9 cellular contexts compared by ENCODE assay signal in the genomic region with DNA sequence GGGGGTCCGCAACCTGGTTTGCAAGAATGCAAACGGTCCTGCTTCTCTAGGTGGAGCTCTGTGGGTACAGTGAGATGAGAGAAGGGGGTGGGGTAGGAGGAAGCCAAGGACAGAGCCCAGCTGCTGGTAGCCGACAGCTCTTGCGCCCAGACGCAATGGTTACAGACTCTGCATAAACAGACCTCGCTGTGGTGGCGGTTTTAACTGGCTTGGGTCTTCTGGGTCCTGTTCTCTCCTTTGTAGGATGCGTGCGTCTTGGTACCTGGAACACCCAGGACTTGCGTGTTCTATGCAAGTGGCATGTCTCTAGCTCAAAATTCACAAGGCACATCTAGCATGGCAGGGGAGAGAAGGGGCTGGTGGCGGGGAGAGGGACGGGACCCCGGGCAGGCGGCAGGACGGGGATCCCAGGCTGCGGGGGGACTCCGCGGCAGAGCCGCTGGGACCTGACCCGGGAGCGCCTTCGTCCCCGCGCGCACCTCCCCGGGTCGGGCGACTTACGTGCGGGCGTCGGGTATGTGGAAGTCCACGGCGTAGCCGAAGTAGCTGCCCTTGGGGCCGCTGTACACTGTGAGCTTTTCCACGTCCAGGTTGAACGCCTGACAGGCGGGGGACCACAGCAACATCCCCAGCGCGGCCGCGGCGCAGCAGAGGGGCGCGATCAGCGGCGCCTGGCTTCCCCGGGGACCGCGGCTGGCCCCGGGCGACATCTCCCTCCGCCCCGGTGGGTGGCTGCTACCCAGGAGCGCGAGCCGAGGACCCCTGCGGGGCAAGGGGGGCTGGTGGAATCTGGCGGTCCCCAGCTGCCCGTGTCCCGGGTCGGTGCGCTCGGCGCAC. TPM values are rescaled to one million over a fixed set of nuclear protein-coding genes. Genes with fewer than 3 reads are reported as not detected.
DNase-seq lines count a peak whose midpoint lies in the region; ATAC-seq, FAIRE-seq and TF ChIP-seq lines count a peak whose summit lies in the region.
"Had no signal": no experiment of that assay in that cellular context is flagged by ENCODE, and none has a peak within 500 bp of the region (broad histone marks: within the 10 kb centered on the region; RNA-seq: fewer than 3 reads in every experiment).

No MANE protein-coding gene starts in this region.

- H3K4me3 Mint-ChIP-seq in IgD-negative memory B cell = peak overlapping the region in 3 of 4 donors; percentile 27 to 68 (median 47)

- H3K4me1 ChIP-seq in HepG2 (ENCODE audit: insufficient read depth, low read length) (no peaks in the 10 kb centered on the region), suprapubic skin (peaks cover 13% of the 10 kb centered on the region)

- H3K36me3 ChIP-seq in HepG2 (replicated peaks in 1 of 2; ENCODE audit: control insufficient read depth in 1 of 2, insufficient read depth in 2 of 2, low read length in 2 of 2) = no peaks in the 10 kb centered on the region
- no peaks in the 10 kb centered on the region for H3K36me3 ChIP-seq in suprapubic skin

- H3K79me2 ChIP-seq in HepG2 (ENCODE audit: insufficient read depth, low read length) = no peaks in the 10 kb centered on the region

- H3K9me3 ChIP-seq in HepG2 (ENCODE audit: low read length) (no peaks in the 10 kb centered on the region), suprapubic skin (no peaks in the 10 kb centered on the region)

- ATAC-seq in HepG2 (peak; percentile 51), GM21367 (IDR thresholded peaks at IDR 0.05; ENCODE audit: unreplicated experiment) (no peak), HG03097 (IDR thresholded peaks at IDR 0.05; ENCODE audit: low FRiP score, unreplicated experiment) (no peak)

- no peaks in the 10 kb centered on the region for H4K20me1 ChIP-seq in HepG2 (ENCODE audit: insufficient read depth, low read length)

- no peak overlapping the region for H3K4me2 ChIP-seq in HepG2 (ENCODE audit: low read depth, low read length)

- H3K4me3 ChIP-seq in HepG2 (replicated peaks in 1 of 3; ENCODE audit: insufficient read depth in 1 of 3, low read depth in 2 of 3, low read length in 3 of 3) (no peak overlapping the region), suprapubic skin (peak overlapping the region; percentile 45)

- in situ Hi-C loops in HepG2 (cut with HindIII; ENCODE audit: extremely low pct_ligation_motif_present, low pct_unique_long_range_greater_than_20kb) = no loop called here

- H3K4me1 Mint-ChIP-seq in IgD-negative memory B cell = peaks cover 0 to 6% (median 0%) of the 10 kb centered on the region in 3 donors

- 27% methylated on average over 6 of the region's 66 CpGs for WGBS in HepG2 (ENCODE audit: low lambda C conversion rate)
- 2% methylated on average over 8 of the region's 66 CpGs for WGBS in suprapubic skin

- FAIRE-seq in HepG2 (lab: Jason Lieb, UNC) = no peak

- peaks cover 2 to 42% of the 10 kb centered on the region in 2 experiments; a peak in 3 of 5 replicates for H3K27me3 ChIP-seq in HepG2 (ENCODE audit: control insufficient read depth in 1 of 2, insufficient read depth in 2 of 2, low read length in 2 of 2)
- H3K27me3 ChIP-seq in suprapubic skin = peaks cover 33% of the 10 kb centered on the region

- DNase-seq in dedifferentiated amniotic fluid mesenchymal stem cell (ENCODE audit: extremely low spot score) (peak; percentile 43), HepG2 (ENCODE audit: low spot score) (no peak), suprapubic skin (ENCODE audit: low spot score in 2 of 2) (no peak), kidney tubule cell (ENCODE audit: low spot score) (no peak), GM03348 (ENCODE audit: low spot score) (no peak)
- DNase-seq: effector CD4-positive, alpha-beta T cell had no signal

- H2AFZ ChIP-seq in HepG2 (ENCODE audit: low read length) = no peak overlapping the region

- H3K9me3 Mint-ChIP-seq in IgD-negative memory B cell = no peaks in the 10 kb centered on the region

- peak overlapping the region in 1 of 3 donors; percentile 50 for H3K27ac Mint-ChIP-seq in IgD-negative memory B cell

- peaks cover 24% of the 10 kb centered on the region for H3K27me3 Mint-ChIP-seq in IgD-negative memory B cell

- no TSS peak for BruUV-seq in HepG2 (replicated peaks; lab: Mats Ljungman, UMichigan)

- TF ChIP-seq CTCF in HepG2 (CRISPR knock-in tag; IDR thresholded peaks at IDR 0.05) = no peak
- TF ChIP-seq CTCF in suprapubic skin (IDR thresholded peaks at IDR 0.05) = no peak

- no peak for TF ChIP-seq EP300 in HepG2 (IDR thresholded peaks at IDR 0.05; ENCODE audit: low read depth in 2 of 2, low read length in 2 of 2)
- TF ChIP-seq EP300 in HepG2 (CRISPR knock-in tag; IDR thresholded peaks at IDR 0.05; ENCODE audit: borderline replicate concordance) = no peak
- no peak for TF ChIP-seq EP300 in suprapubic skin (IDR thresholded peaks at IDR 0.05)

- CTCF ChIA-PET in HepG2 (lab: Yijun Ruan, JAX; ENCODE audit: low intra/inter-chr PET ratio, low total read pairs) = no interaction called here

- no peak overlapping the region for H3K9ac ChIP-seq in HepG2 (ENCODE audit: insufficient read depth, low read depth, low read length)

- no peaks in the 10 kb centered on the region for H3K36me3 Mint-ChIP-seq in IgD-negative memory B cell

- TF ChIP-seq POLR2A in HepG2 (IDR thresholded peaks at IDR 0.05; ENCODE audit: insufficient read depth in 1 of 2, low read depth in 2 of 2, low read length in 2 of 2) (no peak), suprapubic skin (IDR thresholded peaks at IDR 0.05) (no peak)

- POLR2A ChIA-PET in HepG2 (lab: Yijun Ruan, JAX) = no interaction called here

- H3K27ac ChIP-seq in HepG2 (ENCODE audit: extremely low read length, insufficient read depth, low read length) (no peak overlapping the region), suprapubic skin (no peak overlapping the region)

- intact Hi-C loops in HepG2 (cut with micrococcal nuclease; ENCODE audit: unreplicated experiment) = no loop called here

- TF ChIP-seq RAD21 in HepG2 (CRISPR knock-in tag; IDR thresholded peaks at IDR 0.05) = no peak

TF ChIP-seq in HepG2, 621 proteins besides CTCF, POLR2A, EP300 and RAD21 (continues in another document):
- no peak for TF ChIP-seq ARNT2 (CRISPR knock-in tag; IDR thresholded peaks at IDR 0.05; ENCODE audit: low read depth)
- no peak for TF ChIP-seq ZNF232 (CRISPR knock-in tag; IDR thresholded peaks at IDR 0.05; ENCODE audit: borderline replicate concordance)
- no peak for TF ChIP-seq ZNF446 (CRISPR knock-in tag; IDR thresholded peaks at IDR 0.05)
- TF ChIP-seq ATM (IDR thresholded peaks at IDR 0.05; ENCODE audit: borderline replicate concordance) = no peak
- TF ChIP-seq ZIK1 (CRISPR knock-in tag; IDR thresholded peaks at IDR 0.05; ENCODE audit: borderline replicate concordance, low read depth) = no peak
- no peak for TF ChIP-seq CENPT (CRISPR knock-in tag; IDR thresholded peaks at IDR 0.05; ENCODE audit: low read depth)
- no peak for TF ChIP-seq MTA1 (CRISPR knock-in tag; IDR thresholded peaks at IDR 0.05; ENCODE audit: borderline replicate concordance)
- no peak for TF ChIP-seq NFATC3 (CRISPR knock-in tag; IDR thresholded peaks at IDR 0.05)
- TF ChIP-seq ZNF788 (CRISPR knock-in tag; IDR thresholded peaks at IDR 0.05; ENCODE audit: borderline replicate concordance) = no peak
- TF ChIP-seq PCBP1 (IDR thresholded peaks at IDR 0.05; ENCODE audit: borderline replicate concordance, low read depth, low read length) = no peak
- TF ChIP-seq, protein P1, sequence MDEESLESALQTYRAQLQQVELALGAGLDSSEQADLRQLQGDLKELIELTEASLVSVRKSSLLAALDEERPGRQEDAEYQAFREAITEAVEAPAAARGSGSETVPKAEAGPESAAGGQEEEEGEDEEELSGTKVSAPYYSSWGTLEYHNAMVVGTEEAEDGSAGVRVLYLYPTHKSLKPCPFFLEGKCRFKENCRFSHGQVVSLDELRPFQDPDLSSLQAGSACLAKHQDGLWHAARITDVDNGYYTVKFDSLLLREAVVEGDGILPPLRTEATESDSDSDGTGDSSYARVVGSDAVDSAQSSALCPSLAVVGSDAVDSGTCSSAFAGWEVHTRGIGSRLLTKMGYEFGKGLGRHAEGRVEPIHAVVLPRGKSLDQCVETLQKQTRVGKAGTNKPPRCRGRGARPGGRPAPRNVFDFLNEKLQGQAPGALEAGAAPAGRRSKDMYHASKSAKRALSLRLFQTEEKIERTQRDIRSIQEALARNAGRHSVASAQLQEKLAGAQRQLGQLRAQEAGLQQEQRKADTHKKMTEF (CRISPR knock-in tag; IDR thresholded peaks at IDR 0.05) = no peak
- TF ChIP-seq, protein P2, sequence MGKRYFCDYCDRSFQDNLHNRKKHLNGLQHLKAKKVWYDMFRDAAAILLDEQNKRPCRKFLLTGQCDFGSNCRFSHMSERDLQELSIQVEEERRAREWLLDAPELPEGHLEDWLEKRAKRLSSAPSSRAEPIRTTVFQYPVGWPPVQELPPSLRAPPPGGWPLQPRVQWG (CRISPR knock-in tag; IDR thresholded peaks at IDR 0.05; ENCODE audit: borderline replicate concordance, low read depth) = no peak
- TF ChIP-seq NFE2L2 (IDR thresholded peaks at IDR 0.05; ENCODE audit: low read length) = no peak
- TF ChIP-seq DNMT1 (CRISPR knock-in tag; IDR thresholded peaks at IDR 0.05) = no peak
- no peak for TF ChIP-seq ZNF619 (CRISPR knock-in tag; IDR thresholded peaks at IDR 0.05)

RNA-seq across cellular contexts. Expression of a gene that starts 0.4 kb away (rescaled TPM):
- polyA plus RNA-seq in IgD-negative memory B cell (not detected), HepG2 (2011; rRNA removed) (not detected in 2 replicates)
- total RNA-seq in HepG2 (2016; rRNA removed; fragmentation: Illumina TruSeq; extraction: Trizol) (not detected in 2 replicates), suprapubic skin (1 to 10 TPM; 1.9 to 4.7 (median 2.5) TPM)
- not detected in 2 replicates for total RNA-seq in HepG2 (2016; cell fraction: cytosol; rRNA removed; fragmentation: Illumina TruSeq; extraction: Trizol; ENCODE audit: low read depth)
- total RNA-seq in HepG2 (2016; cell fraction: insoluble cytoplasmic fraction; rRNA removed; fragmentation: Illumina TruSeq; extraction: Trizol) = not detected in 2 replicates
- not detected in 2 replicates for total RNA-seq in HepG2 (2016; cell fraction: membrane; rRNA removed; fragmentation: Illumina TruSeq; extraction: Trizol)
- not detected in 2 replicates for total RNA-seq in HepG2 (2016; cell fraction: nucleus; rRNA removed; fragmentation: Illumina TruSeq; extraction: Trizol)
- polyA plus RNA-seq in HepG2 (2011; cell fraction: cytosol; rRNA removed) = not detected in 2 replicates
- polyA plus RNA-seq in HepG2 (2011; cell fraction: nucleus; rRNA removed) = not detected in 2 replicates
- not detected in 2 replicates for polyA plus RNA-seq in HepG2 (2012)
- polyA plus RNA-seq in HepG2 (2016; cell fraction: cytosol; fragmentation: Illumina TruSeq; extraction: Trizol; ENCODE audit: low read depth) = not detected in 2 replicates
- not detected in 2 replicates for polyA plus RNA-seq in HepG2 (2016; cell fraction: insoluble cytoplasmic fraction; fragmentation: Illumina TruSeq; extraction: Trizol; ENCODE audit: low read depth)
- polyA plus RNA-seq in HepG2 (2016; cell fraction: membrane; fragmentation: Illumina TruSeq; extraction: Trizol; ENCODE audit: low read depth) = not detected in 2 replicates
- not detected in 2 replicates for polyA plus RNA-seq in HepG2 (2016; cell fraction: nucleus; fragmentation: Illumina TruSeq; extraction: Trizol; ENCODE audit: insufficient read depth, low read depth)
- not detected in 2 replicates for polyA minus RNA-seq in HepG2 (2011; rRNA and poly(A)+ RNA removed; ENCODE audit: low replicate concordance)
- polyA minus RNA-seq in HepG2 (2011; cell fraction: cytosol; rRNA and poly(A)+ RNA removed) = not detected in 2 replicates
- polyA minus RNA-seq in HepG2 (2011; cell fraction: nucleus; rRNA and poly(A)+ RNA removed) = under 0.01 TPM in 1 of 2 replicates, not detected in the other
